ENCODE assay signal across 22 cellular contexts in the genomic region with DNA sequence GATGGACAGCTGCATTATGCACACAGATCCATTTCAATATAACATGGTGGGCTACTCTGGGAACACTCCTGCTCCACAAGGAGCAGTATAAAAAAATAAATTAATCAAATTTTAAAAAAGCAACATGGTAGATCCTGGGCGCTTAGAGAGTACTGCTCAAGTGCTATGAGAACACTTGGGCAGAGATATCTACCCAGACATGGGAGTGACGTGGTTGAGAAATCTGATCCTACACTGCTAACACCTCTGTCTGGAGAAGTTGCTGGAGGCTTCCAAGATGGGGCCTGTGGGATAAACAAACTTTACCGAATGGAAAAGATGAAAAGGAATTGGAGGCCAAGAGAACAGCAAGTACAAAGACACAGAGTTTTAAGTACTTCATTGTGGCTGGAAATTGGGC. TPM values are rescaled to one million over a fixed set of nuclear protein-coding genes. Genes with fewer than 3 reads are reported as not detected.
"Had no signal": no experiment of that assay in that cellular context is flagged by ENCODE, and none has a peak within 500 bp of the region (broad histone marks: within the 10 kb centered on the region; RNA-seq: fewer than 3 reads in every experiment).

No MANE protein-coding gene starts in this region.

- H3K9me3 ChIP-seq: esophagus squamous epithelium, gastrocnemius medialis, heart right ventricle, left lung, lower lobe of right lung had no signal

- DNase-seq: dermis blood vessel endothelial cell; dorsolateral prefrontal cortex; effector CD4-positive, alpha-beta T cell; effector memory CD4-positive, alpha-beta T cell; erythroblast; esophagus squamous epithelium; foreskin fibroblast; foreskin melanocyte; gastrocnemius medialis; glutamatergic neuron; heart right ventricle; hippocampal formation; left cardiac atrium; left lung; left ventricle myocardium superior; lower lobe of right lung; mesenchymal stem cell; midbrain had no signal

- ATAC-seq: esophagus mucosa, heart right ventricle, left cardiac atrium, left lung, left ventricle myocardium superior, lower lobe of right lung had no signal

- H3K27ac ChIP-seq: coronary artery, dorsolateral prefrontal cortex, epithelial cell of prostate, esophagus squamous epithelium, gastrocnemius medialis, heart right ventricle, left lung, lower lobe of right lung had no signal

- H3K4me3 ChIP-seq: coronary artery, dorsolateral prefrontal cortex, esophagus squamous epithelium, gastrocnemius medialis, heart right ventricle, left lung, lower lobe of right lung had no signal

- H3K4me1 ChIP-seq: esophagus squamous epithelium, heart right ventricle, left lung, lower lobe of right lung had no signal

RNA-seq across cellular contexts. Expression of a gene that starts 23.0 kb away (rescaled TPM):
- total RNA-seq: mononuclear cell had no signal
